9 cellular contexts compared by ENCODE assay signal in genomic region chr17:8154608-8155152, GRCh38. TPM values are rescaled to one million over a fixed set of nuclear protein-coding genes. Genes with fewer than 3 reads are reported as not detected.
DNase-seq lines count a peak whose midpoint lies in the region; ATAC-seq and TF ChIP-seq lines count a peak whose summit lies in the region.
"Had no signal": no experiment of that assay in that cellular context is flagged by ENCODE, and none has a peak within 500 bp of the region (broad histone marks: within the 10 kb centered on the region; RNA-seq: fewer than 3 reads in every experiment).

No MANE protein-coding gene starts in this region.

- TF ChIP-seq CTCF in AG09309 (IDR thresholded peaks at IDR 0.05; ENCODE audit: control insufficient read depth, insufficient read depth, low read depth, low read length, missing control alignments) (no peak), OCI-LY7 (conservative IDR thresholded peaks at IDR 0.05; ENCODE audit: low read length) (no peak), CD14-positive monocyte (IDR thresholded peaks at IDR 0.05) (no peak), type B pancreatic cell (conservative IDR thresholded peaks at IDR 0.05) (no peak)

- no peak for ATAC-seq in HG02870 (IDR thresholded peaks at IDR 0.05; ENCODE audit: unreplicated experiment)

- peak overlapping the region; percentile 41 for H2AK5ac ChIP-seq in neuronal stem cell (ENCODE audit: low read depth, low read length)

- no TSS peak for BruUV-seq in OCI-LY7 (replicated peaks; lab: Mats Ljungman, UMichigan)

- H2AFZ ChIP-seq in OCI-LY7 (ENCODE audit: low read length) (no peak overlapping the region; the same call in 1 of the 2 replicates), neuronal stem cell (ENCODE audit: low read length) (peak overlapping the region; percentile 50)

- H3K79me2 ChIP-seq in OCI-LY7 (ENCODE audit: insufficient read depth, low read depth, low read length), result peaks cover 12% of the 10 kb centered on the region; the same call in 1 of the 2 replicates

- peak overlapping the region in 1 of 2 donors; percentile 69 for H3K4me3 Mint-ChIP-seq in CD14-positive monocyte
- no peak overlapping the region for H3K4me3 Mint-ChIP-seq in type B pancreatic cell

- H4K91ac ChIP-seq in neuronal stem cell (ENCODE audit: low read depth, low read length, poor library complexity), result no peak overlapping the region

- no peak overlapping the region for H4K8ac ChIP-seq in neuronal stem cell (ENCODE audit: low read depth, low read length)

- peak overlapping the region; percentile 88 for H3K18ac ChIP-seq in neuronal stem cell (ENCODE audit: low read length)

- no peaks in the 10 kb centered on the region for H3K9me2 ChIP-seq in OCI-LY7 (ENCODE audit: insufficient read depth, low read length)

- no peak overlapping the region for H3K14ac ChIP-seq in neuronal stem cell (ENCODE audit: low read length)

- H3K79me1 ChIP-seq in neuronal stem cell (ENCODE audit: low read depth, low read length), result peaks cover 12% of the 10 kb centered on the region

- POLR2A ChIA-PET in OCI-LY7 (lab: Charles Lee), result interaction anchor here (1.0 kb wide), 1 partner anchor 28 kb away, joined by 5 read pairs; no protein-coding TSS in a partner anchor

- H3K9me3 Mint-ChIP-seq in CD14-positive monocyte, result peaks cover 0 to 4% (median 0%) of the 10 kb centered on the region in 7 donors
- no peaks in the 10 kb centered on the region for H3K9me3 Mint-ChIP-seq in type B pancreatic cell
- H3K9me3 Mint-ChIP-seq: activated naive CD4-positive, alpha-beta T cell treated with anti-CD3 and anti-CD28 coated beads, Interleukin-2, amount 50 U/mL, for 72 hours had no signal

- H3K4me1 Mint-ChIP-seq in CD14-positive monocyte (peaks cover 41% of the 10 kb centered on the region), type B pancreatic cell (ENCODE audit: unreplicated experiment) (peaks cover 21% of the 10 kb centered on the region)

- peak overlapping the region; percentile 61 for H3K23ac ChIP-seq in neuronal stem cell (ENCODE audit: low read depth, low read length, poor library complexity)

- H3K4me3 ChIP-seq in AG09309 (ENCODE audit: control insufficient read depth, low read depth, low read length) (peak overlapping the region; percentile 16), OCI-LY7 (ENCODE audit: low read depth, low read length, poor library complexity, severe bottlenecking) (peak overlapping the region; percentile 75), esophagus (ENCODE audit: low read depth in 1 of 2, low read length in 2 of 2) (peak overlapping the region; percentile 85 to 87), neuronal stem cell (ENCODE audit: low read length in 2 of 2) (peak overlapping the region; percentile 22 to 31)

- no peaks in the 10 kb centered on the region; the same call in 1 of the 2 replicates for H4K20me1 ChIP-seq in OCI-LY7 (ENCODE audit: insufficient read depth, low read length)

- H3K9me3 ChIP-seq in OCI-LY7 (ENCODE audit: low read length) (no peaks in the 10 kb centered on the region), esophagus (ENCODE audit: control insufficient read depth in 2 of 2, insufficient read depth in 1 of 2, low read depth in 1 of 2, low read length in 1 of 2) (no peaks in the 10 kb centered on the region), neuronal stem cell (replicated peaks in 1 of 2; ENCODE audit: control insufficient read depth in 2 of 2, insufficient read depth in 1 of 2, low read depth in 1 of 2, low read length in 2 of 2) (no peaks in the 10 kb centered on the region)

- H3K36me3 Mint-ChIP-seq in CD14-positive monocyte, result peaks cover 28 to 32% of the 10 kb centered on the region in 2 donors
- H3K36me3 Mint-ChIP-seq in type B pancreatic cell, result peaks cover 6% of the 10 kb centered on the region

- H3K27ac ChIP-seq in OCI-LY7 (ENCODE audit: low read depth, low read length, poor library complexity, severe bottlenecking) (no peak overlapping the region), esophagus (ENCODE audit: low read depth in 2 of 2, low read length in 1 of 2) (peak overlapping the region; percentile 100), neuronal stem cell (replicated peaks; ENCODE audit: low read length) (no peak overlapping the region)

- CTCF ChIA-PET in OCI-LY7 (lab: Charles Lee; ENCODE audit: unreplicated experiment), result no interaction called here

- peak overlapping the region; percentile 27 for H3K9ac ChIP-seq in neuronal stem cell (ENCODE audit: low read depth, low read length, poor library complexity)

- DNase-seq in AG09309 (ENCODE audit: low read depth) (no peak), OCI-LY7 (ENCODE audit: low spot score) (no peak), neuronal stem cell (ENCODE audit: low spot score) (no peak), CD14-positive monocyte (ENCODE audit: low spot score) (no peak), GF-D8 (lab: John Stamatoyannopoulos, UW) (no peak), type B pancreatic cell (ENCODE audit: extremely low spot score, unreplicated experiment) (no peak)

- H3K36me3 ChIP-seq in OCI-LY7 (ENCODE audit: insufficient read depth, low read length) (peaks cover 21% of the 10 kb centered on the region), esophagus (ENCODE audit: control insufficient read depth in 2 of 2, insufficient read depth in 2 of 2, low read length in 1 of 2) (peaks cover 2 to 11% of the 10 kb centered on the region in 2 donors), neuronal stem cell (replicated peaks in 1 of 2; ENCODE audit: control insufficient read depth in 2 of 2, insufficient read depth in 2 of 2, low read length in 2 of 2) (peaks cover 12 to 21% of the 10 kb centered on the region in 2 donors)

- peak overlapping the region; percentile 82 for H2BK15ac ChIP-seq in neuronal stem cell (ENCODE audit: low read length)

- H3K27me3 ChIP-seq in esophagus (ENCODE audit: control insufficient read depth in 1 of 2, insufficient read depth in 2 of 2, low read length in 2 of 2) (no peaks in the 10 kb centered on the region), neuronal stem cell (ENCODE audit: control insufficient read depth in 3 of 3, insufficient read depth in 3 of 3, low read depth in 1 of 3, low read length in 3 of 3) (no peaks in the 10 kb centered on the region)

- H3K4ac ChIP-seq in neuronal stem cell (ENCODE audit: low read length), result no peak overlapping the region

- no peak overlapping the region for H2BK120ac ChIP-seq in neuronal stem cell (ENCODE audit: low read depth, low read length)

- H3K27me3 Mint-ChIP-seq in CD14-positive monocyte (ENCODE audit: low read depth in 3 of 3) (peaks cover 0 to 7% (median 0%) of the 10 kb centered on the region in 3 donors), type B pancreatic cell (peaks cover 4% of the 10 kb centered on the region)

- H3K4me2 ChIP-seq in OCI-LY7 (ENCODE audit: low read length) (peak overlapping the region; percentile 95), neuronal stem cell (ENCODE audit: insufficient read depth, low read length, poor library complexity, severe bottlenecking) (peak overlapping the region; percentile 77)

- no peak overlapping the region for H3K27ac Mint-ChIP-seq in CD14-positive monocyte
- H3K27ac Mint-ChIP-seq in type B pancreatic cell, result no peak overlapping the region

- peak overlapping the region; percentile 46 for H2BK5ac ChIP-seq in neuronal stem cell (ENCODE audit: low read length)

- intact Hi-C loops in OCI-LY7 (cut with micrococcal nuclease; ENCODE audit: unreplicated experiment), result loop anchor here (10.0 kb wide), 1 partner anchor 320 kb away; the partner anchor contains the start of gene KDM6B
- intact Hi-C loops in CD14-positive monocyte (cut with micrococcal nuclease), result loop anchor here (5.0 to 10.0 kb wide), 4 partner anchors 32 to 320 kb away; partner anchors contain the start of genes HES7 (in 1 of the 2) and KDM6B (in 1 of the 2)

- H3K4me1 ChIP-seq in OCI-LY7 (ENCODE audit: insufficient read depth, low read length, poor library complexity, severe bottlenecking) (peaks cover 58% of the 10 kb centered on the region), esophagus (ENCODE audit: control insufficient read depth in 2 of 2, insufficient read depth in 2 of 2, low read length in 1 of 2) (peaks cover 2 to 27% of the 10 kb centered on the region in 2 donors), neuronal stem cell (ENCODE audit: control insufficient read depth in 2 of 2, insufficient read depth in 1 of 2, low read depth in 1 of 2, low read length in 2 of 2) (peaks cover 33 to 39% of the 10 kb centered on the region in 2 donors)

- WGBS in esophagus, 2 donors, result 19 to 31% methylated on average over 11 of the region's 11 CpGs
- no CpG with 5 or more reads among the region's 11 CpGs for WGBS in neuronal stem cell (ENCODE audit: extremely low coverage in 2 of 2, insufficient read length in 2 of 2, insufficient replicate concordance in 1 of 2), 2 donors

- peak overlapping the region; percentile 63 for H2BK12ac ChIP-seq in neuronal stem cell (ENCODE audit: low read length)

RNA-seq across cellular contexts. Expression of gene PER1, which starts 2.5 kb away (rescaled TPM):
- total RNA-seq in OCI-LY7 (2014; rRNA removed; shearing (Covaris generic)), result 13.9 and 15.4 TPM in 2 replicates
- total RNA-seq in OCI-LY7 (2022) (38.0 and 48.0 TPM in 2 replicates), type B pancreatic cell (ENCODE audit: low replicate concordance) (31.0 and 33.2 TPM in 2 replicates)
- polyA plus RNA-seq in esophagus (10 to 100 TPM; 44.7 to 85.2 TPM), CD14-positive monocyte (1 to 10 TPM; 5.6 to 9.6 TPM)
- polyA plus RNA-seq in neuronal stem cell (2013, experiment 1 of 2), result 17.0 TPM
- polyA plus RNA-seq in neuronal stem cell (2013, experiment 2 of 2), result 18.7 TPM

RNA-seq across cellular contexts. Expression of gene VAMP2, which starts 8.1 kb away (rescaled TPM):
- 10.4 and 21.2 TPM in 2 replicates for total RNA-seq in OCI-LY7 (2014; rRNA removed; shearing (Covaris generic))
- total RNA-seq in OCI-LY7 (2022) (40.9 and 45.1 TPM in 2 replicates), type B pancreatic cell (ENCODE audit: low replicate concordance) (44.7 and 46.3 TPM in 2 replicates)
- polyA plus RNA-seq in esophagus (10 to 100 TPM; 21.9 to 22.4 TPM), CD14-positive monocyte (10 to 100 TPM; 10.2 to 14.5 TPM)
- 47.3 TPM for polyA plus RNA-seq in neuronal stem cell (2013, experiment 1 of 2)
- polyA plus RNA-seq in neuronal stem cell (2013, experiment 2 of 2), result 45.3 TPM

RNA-seq across cellular contexts. Expression of gene TMEM107, which starts 21.5 kb away (rescaled TPM):
- total RNA-seq in OCI-LY7 (2014; rRNA removed; shearing (Covaris generic)), result 34.6 and 57.0 TPM in 2 replicates
- total RNA-seq in OCI-LY7 (2022) (43.9 and 45.4 TPM in 2 replicates), type B pancreatic cell (ENCODE audit: low replicate concordance) (19.1 and 22.1 TPM in 2 replicates)
- polyA plus RNA-seq in esophagus (1 to 10 TPM; 5.6 to 8.9 TPM), CD14-positive monocyte (10 to 100 TPM; 31.4 to 37.4 TPM)
- 14.8 TPM for polyA plus RNA-seq in neuronal stem cell (2013, experiment 1 of 2)
- polyA plus RNA-seq in neuronal stem cell (2013, experiment 2 of 2), result 15.2 TPM

RNA-seq across cellular contexts. Expression of gene HES7, which starts 30.8 kb away (rescaled TPM):
- total RNA-seq in OCI-LY7 (2014; rRNA removed; shearing (Covaris generic)), result 0.44 and 0.75 TPM in 2 replicates
- total RNA-seq in OCI-LY7 (2022) (4.6 and 5.8 TPM in 2 replicates), type B pancreatic cell (ENCODE audit: low replicate concordance) (0.46 TPM in 1 of 2 replicates, not detected in the other)
- polyA plus RNA-seq in esophagus (under 1 TPM; 0.15 to 0.24 TPM), CD14-positive monocyte (not detected)
- 5.8 TPM for polyA plus RNA-seq in neuronal stem cell (2013, experiment 1 of 2)
- polyA plus RNA-seq in neuronal stem cell (2013, experiment 2 of 2), result 4.2 TPM

RNA-seq across cellular contexts. Expression of gene BORCS6, which starts 35.3 kb away (rescaled TPM):
- 13.9 and 14.3 TPM in 2 replicates for total RNA-seq in OCI-LY7 (2014; rRNA removed; shearing (Covaris generic))
- total RNA-seq in OCI-LY7 (2022), result 12.0 and 12.7 TPM in 2 replicates
- polyA plus RNA-seq in esophagus, result 1 to 10 TPM; 3.3 to 8.2 TPM
- 1.8 TPM for polyA plus RNA-seq in neuronal stem cell (2013, experiment 1 of 2)
- polyA plus RNA-seq in neuronal stem cell (2013, experiment 2 of 2), result 1.7 TPM
- polyA plus RNA-seq in CD14-positive monocyte, result 10 to 100 TPM; 13.9 to 14.1 TPM
- total RNA-seq in type B pancreatic cell (ENCODE audit: low replicate concordance), result 4.8 and 6.9 TPM in 2 replicates

Comparison
In these comparisons a context has a peak if more than half of its experiments do, and no peak if none do; other contexts are left out.
1. H3K4me3 ChIP-seq: peak in every context shown above with its lines; median percentile 86 in esophagus; 75 in OCI-LY7; 26 in neuronal stem cell; 16 in AG09309.
2. H3K27ac ChIP-seq: peak in esophagus (2 of 2); none in OCI-LY7 (single experiment) and neuronal stem cell (single experiment).